Comparison of ENCODE assay signal across 20 cellular contexts in genomic region chr11:106092446-106092845, GRCh38. TPM values are rescaled to one million over a fixed set of nuclear protein-coding genes. Genes with fewer than 3 reads are reported as not detected.
DNase-seq lines count a peak whose midpoint lies in the region; ATAC-seq, FAIRE-seq and TF ChIP-seq lines count a peak whose summit lies in the region.
"Had no signal": no experiment of that assay in that cellular context is flagged by ENCODE, and none has a peak within 500 bp of the region (broad histone marks: within the 10 kb centered on the region; RNA-seq: fewer than 3 reads in every experiment).

No MANE protein-coding gene starts in this region.

- H3K27me3 Mint-ChIP-seq in activated naive CD4-positive, alpha-beta T cell treated with anti-CD3 and anti-CD28 coated beads for 36 hours (ENCODE audit: low read depth): no peaks in the 10 kb centered on the region
- no peaks in the 10 kb centered on the region for H3K27me3 Mint-ChIP-seq in activated naive CD8-positive, alpha-beta T cell treated with anti-CD3 and anti-CD28 coated beads, Interleukin-2, amount 50 U/mL, for 24 hours
- H3K27me3 Mint-ChIP-seq: progenitor cell of endocrine pancreas had no signal

- no peak for TF ChIP-seq POLR2A in H54 (IDR thresholded peaks at IDR 0.05; ENCODE audit: low read depth, low read length)

- peaks cover 47% of the 10 kb centered on the region for H3K36me3 Mint-ChIP-seq in activated naive CD4-positive, alpha-beta T cell treated with anti-CD3 and anti-CD28 coated beads for 36 hours (ENCODE audit: low read depth)
- H3K36me3 Mint-ChIP-seq in activated naive CD8-positive, alpha-beta T cell treated with anti-CD3 and anti-CD28 coated beads, Interleukin-2, amount 50 U/mL, for 24 hours (ENCODE audit: low read depth): peaks cover 47% of the 10 kb centered on the region

- peaks cover 37% of the 10 kb centered on the region for H3K4me1 Mint-ChIP-seq in activated naive CD4-positive, alpha-beta T cell treated with anti-CD3 and anti-CD28 coated beads for 36 hours (ENCODE audit: low read depth)
- peaks cover 39% of the 10 kb centered on the region for H3K4me1 Mint-ChIP-seq in activated naive CD8-positive, alpha-beta T cell treated with anti-CD3 and anti-CD28 coated beads, Interleukin-2, amount 50 U/mL, for 24 hours

- CTCF ChIA-PET in activated naive CD4-positive, alpha-beta T cell treated with anti-CD3 and anti-CD28 coated beads for 36 hours (lab: Charles Lee): interaction anchor here (1.4 to 2.3 kb wide), 3 partner anchors 16 to 94 kb away, joined by 3 to 14 read pairs (median 5); partner anchors contain the start of genes AASDHPPT and KBTBD3

- H3K9me3 Mint-ChIP-seq in activated naive CD4-positive, alpha-beta T cell treated with anti-CD3 and anti-CD28 coated beads for 36 hours: no peaks in the 10 kb centered on the region
- H3K9me3 Mint-ChIP-seq in activated naive CD8-positive, alpha-beta T cell treated with anti-CD3 and anti-CD28 coated beads, Interleukin-2, amount 50 U/mL, for 24 hours: no peaks in the 10 kb centered on the region

- no peak for FAIRE-seq in H54 (lab: Jason Lieb, UNC)
- FAIRE-seq: A549, astrocyte, RCC 7860 had no signal

- peak; percentile 27 for ATAC-seq in GM21367 (IDR thresholded peaks at IDR 0.05; ENCODE audit: unreplicated experiment)
- ATAC-seq in HG03095 (IDR thresholded peaks at IDR 0.05; ENCODE audit: unreplicated experiment): peak; percentile 28
- no peak for ATAC-seq in activated naive CD8-positive, alpha-beta T cell treated with anti-CD3 and anti-CD28 coated beads, Interleukin-2, amount 50 U/mL, for 24 hours
- ATAC-seq in HG03442 (IDR thresholded peaks at IDR 0.05; ENCODE audit: unreplicated experiment): no peak
- ATAC-seq: A549 had no signal

- no peak overlapping the region for H3K4me3 Mint-ChIP-seq in activated naive CD4-positive, alpha-beta T cell treated with anti-CD3 and anti-CD28 coated beads for 36 hours
- no peak overlapping the region for H3K4me3 Mint-ChIP-seq in activated naive CD8-positive, alpha-beta T cell treated with anti-CD3 and anti-CD28 coated beads, Interleukin-2, amount 50 U/mL, for 24 hours

- intact Hi-C loops in activated naive CD4-positive, alpha-beta T cell treated with anti-CD3 and anti-CD28 coated beads for 36 hours (cut with micrococcal nuclease): loop anchor here (5.0 kb wide), 3 partner anchors 1385 to 1750 kb away; no protein-coding TSS in a partner anchor

- DNase-seq in activated naive CD4-positive, alpha-beta T cell treated with anti-CD3 and anti-CD28 coated beads for 36 hours: no peak
- DNase-seq in activated naive CD4-positive, alpha-beta T cell (lab: John Stamatoyannopoulos, UW): no peak
- no peak for DNase-seq in activated naive CD8-positive, alpha-beta T cell treated with anti-CD3 and anti-CD28 coated beads, Interleukin-2, amount 50 U/mL, for 24 hours
- DNase-seq in H54 (ENCODE audit: insufficient read length, low spot score) (no peak), DMS53 treated with DMSO at 0.1 percent for 48 hours (lab: John Stamatoyannopoulos, UW; ENCODE audit: unreplicated experiment) (no peak)
- DNase-seq: activated CD8-positive, alpha-beta memory T cell treated with anti-CD3 and anti-CD28 coated beads, Interleukin-2, amount 50 U/mL, for 48 hours; BE2C; cerebellar nuclear complex; mammary epithelial cell; NCI-H510A; stimulated activated CD8-positive, alpha-beta memory T cell treated with anti-CD3 and anti-CD28 coated beads, Interleukin-4, amount 100 ng/mL, for 48 hours; T-helper 2 cell; upper lobe of left lung had no signal

- peak overlapping the region; percentile 34 for H3K27ac Mint-ChIP-seq in activated naive CD4-positive, alpha-beta T cell treated with anti-CD3 and anti-CD28 coated beads for 36 hours
- H3K27ac Mint-ChIP-seq in activated naive CD8-positive, alpha-beta T cell treated with anti-CD3 and anti-CD28 coated beads, Interleukin-2, amount 50 U/mL, for 24 hours: peak overlapping the region; percentile 41
- H3K27ac Mint-ChIP-seq: progenitor cell of endocrine pancreas had no signal

RNA-seq across cellular contexts. Expression of gene AASDHPPT, which starts 15.0 kb away (rescaled TPM):
- total RNA-seq in activated naive CD4-positive, alpha-beta T cell treated with anti-CD3 and anti-CD28 coated beads for 36 hours: 10 to 100 TPM; 36.2 to 37.1 TPM

RNA-seq across cellular contexts. Expression of gene KBTBD3, which starts 15.3 kb away (rescaled TPM):
- 1 to 10 TPM; 6.6 to 7.9 TPM for total RNA-seq in activated naive CD4-positive, alpha-beta T cell treated with anti-CD3 and anti-CD28 coated beads for 36 hours

Comparison
In these comparisons a context has a peak if more than half of its experiments do, and no peak if none do; other contexts are left out.
1. ATAC-seq: peak in GM21367 (single experiment) and HG03095 (single experiment); none in activated naive CD8-positive, alpha-beta T cell treated with anti-CD3 and anti-CD28 coated beads, Interleukin-2, amount 50 U/mL, for 24 hours (single experiment) and HG03442 (single experiment).